Comparison of ENCODE assay signal across 13 cellular contexts in genomic region chr10:90289037-90289436, GRCh38.
DNase-seq lines count a peak whose midpoint lies in the region; ATAC-seq lines count a peak whose summit lies in the region.
"Had no signal": no experiment of that assay in that cellular context is flagged by ENCODE, and none has a peak within 500 bp of the region (broad histone marks: within the 10 kb centered on the region; RNA-seq: fewer than 3 reads in every experiment).

No MANE protein-coding gene starts in this region.

- H3K4me3 Mint-ChIP-seq in stimulated activated memory B cell treated with anti-CD40 and anti-IgM and Interleukin-4, amounts not matched to agents 10 μg/mL and 1 μg/mL and 100 μg/mL, for 72 hours = no peak overlapping the region
- H3K4me3 Mint-ChIP-seq: activated naive CD8-positive, alpha-beta T cell treated with anti-CD3 and anti-CD28 coated beads, Interleukin-2, amount 10 ng/mL, durations not matched to agents 7 days and 5 days; T-helper 1 cell treated with Interleukin-12 subunit alpha and Interleukin-12 subunit beta and Interleukin-4 antibody, amounts not matched to agents 30 μg/mL and 1 μg/mL, for 36 hours had no signal

- DNase-seq in dermis blood vessel endothelial cell = peak; percentile 52
- DNase-seq in NCI-H69 (lab: John Stamatoyannopoulos, UW) = no peak
- DNase-seq in cerebellum (ENCODE audit: low spot score) = no peak
- DNase-seq: activated CD4-positive, alpha-beta T cell treated with anti-CD3 and anti-CD28 coated beads, Interleukin-2, amount 50 U/mL, for 48 hours; activated naive CD8-positive, alpha-beta T cell treated with anti-CD3 and anti-CD28 coated beads, Interleukin-2, amount 10 ng/mL, durations not matched to agents 7 days and 5 days; effector memory CD4-positive, alpha-beta T cell; GOT3; NCI-H526 had no signal

- H3K27ac Mint-ChIP-seq in stimulated activated memory B cell treated with anti-CD40 and anti-IgM and Interleukin-4, amounts not matched to agents 10 μg/mL and 1 μg/mL and 100 μg/mL, for 72 hours = no peak overlapping the region
- H3K27ac Mint-ChIP-seq: activated naive CD8-positive, alpha-beta T cell treated with anti-CD3 and anti-CD28 coated beads, Interleukin-2, amount 10 ng/mL, durations not matched to agents 7 days and 5 days; T-helper 1 cell treated with Interleukin-12 subunit alpha and Interleukin-12 subunit beta and Interleukin-4 antibody, amounts not matched to agents 30 μg/mL and 1 μg/mL, for 36 hours had no signal

- ATAC-seq in GM18867 (IDR thresholded peaks at IDR 0.05; ENCODE audit: unreplicated experiment) (peak; percentile 61), HG03520 (IDR thresholded peaks at IDR 0.05; ENCODE audit: unreplicated experiment) (peak; percentile 65), HG03521 (IDR thresholded peaks at IDR 0.05; ENCODE audit: unreplicated experiment) (no peak)
- peak; percentile 29 for ATAC-seq in stimulated activated memory B cell treated with anti-CD40 and anti-IgM and Interleukin-4, amounts not matched to agents 10 μg/mL and 1 μg/mL and 100 μg/mL, for 72 hours

- peaks cover 7% of the 10 kb centered on the region for H3K4me1 Mint-ChIP-seq in stimulated activated memory B cell treated with anti-CD40 and anti-IgM and Interleukin-4, amounts not matched to agents 10 μg/mL and 1 μg/mL and 100 μg/mL, for 72 hours
- H3K4me1 Mint-ChIP-seq: activated naive CD8-positive, alpha-beta T cell treated with anti-CD3 and anti-CD28 coated beads, Interleukin-2, amount 10 ng/mL, durations not matched to agents 7 days and 5 days had no signal

- H3K27me3 Mint-ChIP-seq in stimulated activated memory B cell treated with anti-CD40 and anti-IgM and Interleukin-4, amounts not matched to agents 10 μg/mL and 1 μg/mL and 100 μg/mL, for 72 hours = peaks cover 21% of the 10 kb centered on the region
- H3K27me3 Mint-ChIP-seq: activated naive CD8-positive, alpha-beta T cell treated with anti-CD3 and anti-CD28 coated beads, Interleukin-2, amount 10 ng/mL, durations not matched to agents 7 days and 5 days had no signal

- H3K36me3 Mint-ChIP-seq in stimulated activated memory B cell treated with anti-CD40 and anti-IgM and Interleukin-4, amounts not matched to agents 10 μg/mL and 1 μg/mL and 100 μg/mL, for 72 hours = no peaks in the 10 kb centered on the region
- H3K36me3 Mint-ChIP-seq: activated naive CD8-positive, alpha-beta T cell treated with anti-CD3 and anti-CD28 coated beads, Interleukin-2, amount 10 ng/mL, durations not matched to agents 7 days and 5 days had no signal

- H3K9me3 Mint-ChIP-seq in stimulated activated memory B cell treated with anti-CD40 and anti-IgM and Interleukin-4, amounts not matched to agents 10 μg/mL and 1 μg/mL and 100 μg/mL, for 72 hours = no peaks in the 10 kb centered on the region
- H3K9me3 Mint-ChIP-seq: activated naive CD8-positive, alpha-beta T cell treated with anti-CD3 and anti-CD28 coated beads, Interleukin-2, amount 10 ng/mL, durations not matched to agents 7 days and 5 days; T-helper 1 cell treated with Interleukin-12 subunit alpha and Interleukin-12 subunit beta and Interleukin-4 antibody, amounts not matched to agents 30 μg/mL and 1 μg/mL, for 36 hours had no signal
